ENCODE assay signal across 7 cellular contexts in genomic region chr1:183470961-183471747, GRCh38. TPM values are rescaled to one million over a fixed set of nuclear protein-coding genes. Genes with fewer than 3 reads are reported as not detected.
A peak's percentile ranks its signal among the peaks of the same experiment; 100 is the strongest.
DNase-seq lines count a peak whose midpoint lies in the region; ATAC-seq, FAIRE-seq and TF ChIP-seq lines count a peak whose summit lies in the region.

No MANE protein-coding gene starts in this region.

- H3K4me1 Mint-ChIP-seq in brain, result peaks cover 29% of the 10 kb centered on the region

- H3K9me3 Mint-ChIP-seq in brain, result peaks cover 0 to 6% (median 0%) of the 10 kb centered on the region in 5 experiments

- H3K27me3 Mint-ChIP-seq in brain, result peaks cover 19% of the 10 kb centered on the region

- peak; percentile 86 to 91 for DNase-seq in NCI-H2081 (lab: John Stamatoyannopoulos, UW)

- peak in 1 of 2 experiments; percentile 12 for TF ChIP-seq CTCF in brain (conservative IDR thresholded peaks at IDR 0.05)

- FAIRE-seq in TTC549 (lab: Jason Lieb, UNC), result peak; percentile 49

- H3K27ac ChIP-seq in skin epidermis, result peak overlapping the region; percentile 93 to 100 (median 99)

- peak overlapping the region; percentile 100 for H3K27ac Mint-ChIP-seq in brain

- ATAC-seq in GM18502 (IDR thresholded peaks at IDR 0.05; ENCODE audit: poor library complexity, unreplicated experiment) (peak; percentile 32), HG02970 (IDR thresholded peaks at IDR 0.05; ENCODE audit: low FRiP score, unreplicated experiment) (peak; percentile 26)

- peak overlapping the region; percentile 88 to 94 (median 89) for H3K4me3 Mint-ChIP-seq in brain

- H3K36me3 Mint-ChIP-seq in brain, result no peaks in the 10 kb centered on the region

- H3K4me3 ChIP-seq in iPS-18c (ENCODE audit: insufficient read depth, low read depth, low read length), result peak overlapping the region; percentile 85
- peak overlapping the region; percentile 63 to 97 (median 94) for H3K4me3 ChIP-seq in skin epidermis

- H3K9me3 ChIP-seq in iPS-18c (ENCODE audit: control insufficient read depth, insufficient read depth, low read length), result no peaks in the 10 kb centered on the region

RNA-seq across cellular contexts. Expression of gene SMG7, which starts 1.1 kb away (rescaled TPM):
- polyA plus RNA-seq in brain (ENCODE audit: insufficient read depth, low read depth, low replicate concordance), result 71.0 TPM

RNA-seq across cellular contexts. Expression of gene NMNAT2, which starts 53.0 kb away (rescaled TPM):
- 12.3 TPM for polyA plus RNA-seq in brain (ENCODE audit: insufficient read depth, low read depth, low replicate concordance)

Comparison
In these comparisons a context has a peak if more than half of its experiments do, and no peak if none do; other contexts are left out.
1. Peak in every context shown above with its lines: DNase-seq, ATAC-seq, H3K4me3 ChIP-seq and H3K27ac ChIP-seq.